1 cellular context compared by ENCODE assay signal in genomic region chr3:185582236-185582635, GRCh38.
TF ChIP-seq lines count a peak whose summit lies in the region.

No MANE protein-coding gene starts in this region.

TF ChIP-seq in H1, 55 proteins besides CTCF, POLR2A, EP300 and RAD21:
- peak; percentile 42 for TF ChIP-seq ASH2L (IDR thresholded peaks at IDR 0.05; ENCODE audit: low read length)
- no peak for TF ChIP-seq PHF8 (conservative IDR thresholded peaks at IDR 0.05; ENCODE audit: low read depth, low read length)
- TF ChIP-seq RBBP5 (IDR thresholded peaks at IDR 0.05; ENCODE audit: borderline replicate concordance, low read depth, low read length) = peak; percentile 13; the same call in 1 of the 2 replicates
- peak; percentile 65; the same call in 1 of the 2 replicates for TF ChIP-seq TBP (IDR thresholded peaks at IDR 0.05; ENCODE audit: low read depth, low read length)
- TF ChIP-seq TAF1 (IDR thresholded peaks at IDR 0.05; ENCODE audit: low read depth, low read length) = peak; percentile 37; the same call in 1 of the 2 replicates
- TF ChIP-seq POLR2AphosphoS5 (IDR thresholded peaks at IDR 0.05; ENCODE audit: low read depth, low read length) = peak; percentile 68; the same call in 1 of the 2 replicates
- no peak for TF ChIP-seq HDAC6 (IDR thresholded peaks at IDR 0.05; ENCODE audit: low read depth, low read length)
- peak; percentile 60; the same call in 1 of the 2 replicates for TF ChIP-seq SP1 (IDR thresholded peaks at IDR 0.05; ENCODE audit: low read depth, low read length)
- TF ChIP-seq CHD7 (IDR thresholded peaks at IDR 0.05; ENCODE audit: insufficient replicate concordance, low read length) = peak; percentile 92
